In the genomic region with DNA sequence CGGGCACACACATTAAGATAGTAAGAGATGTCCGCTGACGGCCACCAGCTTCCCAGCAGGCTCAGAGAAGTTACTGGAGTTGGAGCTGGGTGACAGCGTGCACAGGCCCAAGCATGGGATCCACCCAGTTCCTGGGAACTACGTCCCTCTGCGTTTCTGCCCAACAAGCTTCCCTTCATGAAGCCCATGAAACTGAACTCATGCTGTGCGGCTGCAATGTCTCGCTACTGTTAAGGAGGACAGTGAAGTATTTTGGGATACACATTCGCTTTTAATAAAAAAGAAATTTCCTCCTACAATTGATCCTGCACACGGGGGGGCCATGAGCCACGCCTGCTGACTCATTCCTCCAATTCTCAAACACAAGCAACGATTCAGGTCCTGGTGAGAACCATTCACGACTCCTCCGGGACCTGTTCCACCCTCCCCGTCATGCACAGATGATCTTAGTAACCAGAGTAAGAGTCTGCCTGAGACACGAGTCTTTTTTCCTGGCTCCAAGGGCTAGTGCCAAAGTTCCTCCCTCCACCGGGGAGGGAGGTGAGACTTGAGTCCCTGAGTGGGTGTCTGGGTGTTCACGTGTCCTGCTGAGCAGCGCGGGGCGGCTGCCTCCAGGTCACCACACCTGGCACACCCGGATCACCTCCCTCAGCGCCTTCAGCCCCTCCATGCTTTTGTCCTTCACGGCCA, we compare ENCODE assay signal across 1 cellular context.
TF ChIP-seq lines count a peak whose summit lies in the region.

No MANE protein-coding gene starts in this region.

TF ChIP-seq in GM12891, 5 proteins besides CTCF, POLR2A, EP300 and RAD21:
- no peak for TF ChIP-seq PAX5 (IDR thresholded peaks at IDR 0.05; ENCODE audit: insufficient read depth, low read length, severe bottlenecking)
- TF ChIP-seq SPI1 (IDR thresholded peaks at IDR 0.05; ENCODE audit: low read depth, low read length): no peak
